ENCODE assay signal across 20 cellular contexts in the genomic region with DNA sequence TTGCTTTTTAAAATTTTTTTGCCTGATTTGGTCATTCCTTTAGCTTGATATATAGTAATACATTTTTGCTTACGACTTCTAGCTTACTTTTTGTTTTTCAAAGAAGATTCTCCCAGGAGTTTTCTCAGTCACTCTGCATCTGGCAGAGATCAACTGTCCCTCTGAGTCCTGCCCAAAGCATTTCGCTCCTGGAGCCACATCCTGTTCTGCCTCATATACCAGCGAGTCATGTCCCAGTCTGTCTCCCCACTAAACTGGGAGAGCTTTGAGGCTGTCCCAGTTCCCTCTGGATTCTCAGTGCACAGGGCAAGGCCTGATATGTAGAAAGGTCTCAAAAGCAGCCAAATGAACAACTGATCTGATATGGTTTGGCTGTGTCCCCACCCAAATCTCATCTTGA.
DNase-seq lines count a peak whose midpoint lies in the region; ATAC-seq and TF ChIP-seq lines count a peak whose summit lies in the region.
"Had no signal": no experiment of that assay in that cellular context is flagged by ENCODE, and none has a peak within 500 bp of the region (broad histone marks: within the 10 kb centered on the region; RNA-seq: fewer than 3 reads in every experiment).

No MANE protein-coding gene starts in this region.

- 57 to 61% methylated on average over 3 of the region's 3 CpGs for WGBS in heart right ventricle, 2 donors

- TF ChIP-seq CTCF in RWPE2 (IDR thresholded peaks at IDR 0.05; ENCODE audit: poor library complexity, severe bottlenecking) = no peak
- TF ChIP-seq CTCF in heart right ventricle (IDR thresholded peaks at IDR 0.05) = no peak

- peak; percentile 66; the same call in 1 of the 3 replicates for ATAC-seq in RWPE2 (ENCODE audit: low read depth)
- no peak for ATAC-seq in GM18502 (IDR thresholded peaks at IDR 0.05; ENCODE audit: poor library complexity, unreplicated experiment)
- no peak for ATAC-seq in heart right ventricle

- H3K9me3 ChIP-seq in RWPE2 (ENCODE audit: severe bottlenecking) (no peaks in the 10 kb centered on the region), heart right ventricle (no peaks in the 10 kb centered on the region)

- no peaks in the 10 kb centered on the region for H3K27me3 ChIP-seq in RWPE2 (ENCODE audit: insufficient read depth, poor library complexity, severe bottlenecking)
- H3K27me3 ChIP-seq in heart right ventricle = peaks cover 3 to 87% (median 54%) of the 10 kb centered on the region in 7 donors

- no peak overlapping the region for H3K27ac ChIP-seq in RWPE2 (ENCODE audit: poor library complexity, severe bottlenecking)
- H3K27ac ChIP-seq in heart right ventricle = no peak overlapping the region
- H3K27ac ChIP-seq: RWPE1 had no signal

- peak; percentile 17 for DNase-seq in A172 (ENCODE audit: low spot score)
- DNase-seq in GM04504 (ENCODE audit: low read depth) = peak; percentile 11
- DNase-seq in RWPE2 (ENCODE audit: low spot score) = no peak
- DNase-seq in islet precursor cell = peak; percentile 87
- DNase-seq in NCI-H526 treated with DMSO at 0.1 percent for 48 hours (lab: John Stamatoyannopoulos, UW) = no peak
- no peak for DNase-seq in heart right ventricle
- DNase-seq in GM03348 (ENCODE audit: low spot score) = no peak
- DNase-seq: 8988T; AML-193; CD4-positive, CD25-positive, alpha-beta regulatory T cell; DMS53; GDM1; H7; NCI-H1048; NCI-H226; NCI-H526; NK-92 treated with Interleukin-12 subunit alpha and Interleukin-12 subunit beta, amount 100 ng/mL, for 24 hours; OCI-M1 had no signal

- no peak overlapping the region for H3K4me3 ChIP-seq in RWPE2 (ENCODE audit: severe bottlenecking)
- no peak overlapping the region for H3K4me3 ChIP-seq in heart right ventricle

- H3K4me1 ChIP-seq in RWPE2 (ENCODE audit: insufficient read depth, poor library complexity, severe bottlenecking) (no peaks in the 10 kb centered on the region), heart right ventricle (no peaks in the 10 kb centered on the region)

- H3K36me3 ChIP-seq in RWPE2 (ENCODE audit: low read depth) (no peaks in the 10 kb centered on the region), heart right ventricle (no peaks in the 10 kb centered on the region)

- intact Hi-C loops in heart right ventricle (cut with DNase I) = no loop called here

Comparison
In these comparisons a context has a peak if more than half of its experiments do, and no peak if none do; other contexts are left out.
1. DNase-seq: peak in A172 (single experiment), GM04504 (single experiment) and islet precursor cell (single experiment); none in RWPE2 (single experiment), NCI-H526 treated with DMSO at 0.1 percent for 48 hours (single experiment), heart right ventricle (0 of 2) and GM03348 (single experiment).